ENCODE assay signal across 21 cellular contexts in genomic region chr10:75472685-75473084, GRCh38. TPM values are rescaled to one million over a fixed set of nuclear protein-coding genes. Genes with fewer than 3 reads are reported as not detected.
"Had no signal": no experiment of that assay in that cellular context is flagged by ENCODE, and none has a peak within 500 bp of the region (broad histone marks: within the 10 kb centered on the region; RNA-seq: fewer than 3 reads in every experiment).

No MANE protein-coding gene starts in this region.

- H3K4me3 Mint-ChIP-seq: activated CD4-positive, alpha-beta memory T cell treated with anti-CD3 and anti-CD28 coated beads for 36 hours; activated CD8-positive, alpha-beta memory T cell treated with anti-CD3 and anti-CD28 coated beads, Interleukin-2, amount 10 ng/mL, durations not matched to agents 7 days and 5 days; activated naive CD4-positive, alpha-beta T cell treated with anti-CD3 and anti-CD28 coated beads, Interleukin-2, amount 50 U/mL, for 24 hours; activated T-helper 1 cell treated with anti-CD3 and anti-CD28 coated beads, Interleukin-12 subunit alpha, Interleukin-12 subunit beta, Interleukin-2, Interleukin-4 antibody, amounts not matched to agents 30 ng/mL and 10 ng/mL and 1 ng/mL, durations not matched to agents 14 hours and 24 hours and 36 hours; dendritic cell treated with granulocyte-macrophage colony-stimulating factor and Interleukin-4, amounts not matched to agents 40 ng/mL and 50 ng/mL, for 4 days; natural killer cell; stimulated activated naive CD8-positive, alpha-beta T cell treated with anti-CD3 and anti-CD28 coated beads, Interleukin-15, Interleukin-2, amounts not matched to agents 100 ng/mL and 50 ng/mL, for 24 hours; T-helper 1 cell treated with Interleukin-12 subunit alpha and Interleukin-12 subunit beta and Interleukin-4 antibody, amounts not matched to agents 30 μg/mL and 1 μg/mL, for 36 hours had no signal

- H3K36me3 Mint-ChIP-seq: activated CD4-positive, alpha-beta memory T cell treated with anti-CD3 and anti-CD28 coated beads for 36 hours; activated CD8-positive, alpha-beta memory T cell treated with anti-CD3 and anti-CD28 coated beads, Interleukin-2, amount 10 ng/mL, durations not matched to agents 7 days and 5 days; activated naive CD4-positive, alpha-beta T cell treated with anti-CD3 and anti-CD28 coated beads, Interleukin-2, amount 50 U/mL, for 24 hours; natural killer cell had no signal

- H3K27ac ChIP-seq: body of pancreas, foreskin keratinocyte, left ventricle myocardium inferior, tibial artery, uterus had no signal

- H3K27me3 Mint-ChIP-seq: activated CD8-positive, alpha-beta memory T cell treated with anti-CD3 and anti-CD28 coated beads, Interleukin-2, amount 10 ng/mL, durations not matched to agents 7 days and 5 days; dendritic cell treated with granulocyte-macrophage colony-stimulating factor and Interleukin-4, amounts not matched to agents 40 ng/mL and 50 ng/mL, for 4 days had no signal

- FAIRE-seq: kidney had no signal

- H3K9me3 Mint-ChIP-seq: activated CD4-positive, alpha-beta memory T cell treated with anti-CD3 and anti-CD28 coated beads for 36 hours; activated naive CD4-positive, alpha-beta T cell treated with anti-CD3 and anti-CD28 coated beads, Interleukin-2, amount 50 U/mL, for 24 hours; activated T-helper 1 cell treated with anti-CD3 and anti-CD28 coated beads, Interleukin-12 subunit alpha, Interleukin-12 subunit beta, Interleukin-2, Interleukin-4 antibody, amounts not matched to agents 30 ng/mL and 10 ng/mL and 1 ng/mL, durations not matched to agents 14 hours and 24 hours and 36 hours; dendritic cell treated with granulocyte-macrophage colony-stimulating factor and Interleukin-4, amounts not matched to agents 40 ng/mL and 50 ng/mL, for 4 days; natural killer cell; stimulated activated naive CD8-positive, alpha-beta T cell treated with anti-CD3 and anti-CD28 coated beads, Interleukin-15, Interleukin-2, amounts not matched to agents 100 ng/mL and 50 ng/mL, for 24 hours; T-helper 1 cell treated with Interleukin-12 subunit alpha and Interleukin-12 subunit beta and Interleukin-4 antibody, amounts not matched to agents 30 μg/mL and 1 μg/mL, for 36 hours had no signal

- H3K4me1 Mint-ChIP-seq: activated CD8-positive, alpha-beta memory T cell treated with anti-CD3 and anti-CD28 coated beads, Interleukin-2, amount 10 ng/mL, durations not matched to agents 7 days and 5 days; activated naive CD4-positive, alpha-beta T cell treated with anti-CD3 and anti-CD28 coated beads, Interleukin-2, amount 50 U/mL, for 24 hours; natural killer cell had no signal

- H3K9me3 ChIP-seq: body of pancreas, left ventricle myocardium inferior, tibial artery, uterus had no signal

- H3K4me3 ChIP-seq: body of pancreas, left ventricle myocardium inferior, tibial artery, uterus had no signal

- H3K27me3 ChIP-seq: body of pancreas, foreskin keratinocyte, tibial artery, uterus had no signal

- DNase-seq: activated CD4-positive, alpha-beta memory T cell treated with anti-CD3 and anti-CD28 coated beads for 36 hours; activated CD4-positive, alpha-beta T cell treated with anti-CD3 and anti-CD28 coated beads for 48 hours; activated CD8-positive, alpha-beta memory T cell treated with anti-CD3 and anti-CD28 coated beads, Interleukin-2, amount 10 ng/mL, durations not matched to agents 7 days and 5 days; activated gamma-delta T cell treated with Interleukin-2 at 50 U/mL for 16 hours; anterior cingulate cortex; body of pancreas; effector CD8-positive, alpha-beta T cell; foreskin keratinocyte; kidney; left ventricle myocardium inferior; natural killer cell; stimulated activated CD4-positive, alpha-beta T cell treated with anti-CD3 and anti-CD28 coated beads, Interleukin-4, amount 100 ng/mL, for 4 hours; T1000; tibial artery; uterus had no signal

- H3K36me3 ChIP-seq: left ventricle myocardium inferior, tibial artery, uterus had no signal

- H3K27ac Mint-ChIP-seq: activated CD4-positive, alpha-beta memory T cell treated with anti-CD3 and anti-CD28 coated beads for 36 hours; activated CD8-positive, alpha-beta memory T cell treated with anti-CD3 and anti-CD28 coated beads, Interleukin-2, amount 10 ng/mL, durations not matched to agents 7 days and 5 days; activated naive CD4-positive, alpha-beta T cell treated with anti-CD3 and anti-CD28 coated beads, Interleukin-2, amount 50 U/mL, for 24 hours; activated T-helper 1 cell treated with anti-CD3 and anti-CD28 coated beads, Interleukin-12 subunit alpha, Interleukin-12 subunit beta, Interleukin-2, Interleukin-4 antibody, amounts not matched to agents 30 ng/mL and 10 ng/mL and 1 ng/mL, durations not matched to agents 14 hours and 24 hours and 36 hours; dendritic cell treated with granulocyte-macrophage colony-stimulating factor and Interleukin-4, amounts not matched to agents 40 ng/mL and 50 ng/mL, for 4 days; natural killer cell; progenitor cell of endocrine pancreas; stimulated activated naive CD8-positive, alpha-beta T cell treated with anti-CD3 and anti-CD28 coated beads, Interleukin-15, Interleukin-2, amounts not matched to agents 100 ng/mL and 50 ng/mL, for 24 hours; T-helper 1 cell treated with Interleukin-12 subunit alpha and Interleukin-12 subunit beta and Interleukin-4 antibody, amounts not matched to agents 30 μg/mL and 1 μg/mL, for 36 hours had no signal

RNA-seq across cellular contexts. Expression of gene LRMDA, which starts 41.3 kb away (rescaled TPM):
- total RNA-seq: activated CD4-positive, alpha-beta memory T cell treated with anti-CD3 and anti-CD28 coated beads for 36 hours; activated CD8-positive, alpha-beta memory T cell treated with anti-CD3 and anti-CD28 coated beads, Interleukin-2, amount 10 ng/mL, durations not matched to agents 7 days and 5 days; activated T-helper 1 cell treated with anti-CD3 and anti-CD28 coated beads, Interleukin-12 subunit alpha, Interleukin-12 subunit beta, Interleukin-2, Interleukin-4 antibody, amounts not matched to agents 30 ng/mL and 10 ng/mL and 1 ng/mL, durations not matched to agents 14 hours and 24 hours and 36 hours; foreskin keratinocyte had no signal
